ENCODE assay signal across 8 cellular contexts in genomic region chr19:17305211-17305516, GRCh38. TPM values are rescaled to one million over a fixed set of nuclear protein-coding genes. Genes with fewer than 3 reads are reported as not detected.
DNase-seq lines count a peak whose midpoint lies in the region; ATAC-seq, FAIRE-seq and TF ChIP-seq lines count a peak whose summit lies in the region.

No MANE protein-coding gene starts in this region.

- ATAC-seq in Right ventricle myocardium superior (ENCODE audit: poor library complexity) = no peak

- H3K4me1 ChIP-seq in right atrium auricular region (peaks cover 0 to 64% of the 10 kb centered on the region in 2 donors), mononuclear cell (ENCODE audit: insufficient read depth, low read length) (peaks cover 56% of the 10 kb centered on the region)

- peaks cover 63% of the 10 kb centered on the region for H3K4me1 Mint-ChIP-seq in brain

- H3K36me3 ChIP-seq in right atrium auricular region = no peaks in the 10 kb centered on the region

- H3K36me3 Mint-ChIP-seq in brain = peaks cover 18% of the 10 kb centered on the region

- TF ChIP-seq CTCF in right atrium auricular region (IDR thresholded peaks at IDR 0.05) (no peak), brain (conservative IDR thresholded peaks at IDR 0.05) (peak in 1 of 2 experiments; percentile 76), GM20000 (IDR thresholded peaks at IDR 0.05; ENCODE audit: extremely low read depth, missing control alignments) (no peak)

- peak overlapping the region; percentile 55 to 77 for H3K4me3 ChIP-seq in right atrium auricular region
- peak overlapping the region; percentile 56 for H3K4me3 ChIP-seq in mononuclear cell (ENCODE audit: low read length)

- H3K27ac Mint-ChIP-seq in brain = peak overlapping the region; percentile 87 to 97 (median 95)

- peaks cover 8% of the 10 kb centered on the region for H3K27me3 Mint-ChIP-seq in brain

- H3K9me3 ChIP-seq in right atrium auricular region (no peaks in the 10 kb centered on the region), mononuclear cell (ENCODE audit: low read depth, low read length) (no peaks in the 10 kb centered on the region)

- H3K27me3 ChIP-seq in right atrium auricular region = no peaks in the 10 kb centered on the region
- H3K27me3 ChIP-seq in mononuclear cell (ENCODE audit: insufficient read depth, low read length) = no peaks in the 10 kb centered on the region

- DNase-seq in right atrium auricular region (ENCODE audit: low spot score) (no peak), Right ventricle myocardium superior (no peak), urothelium cell line (ENCODE audit: low spot score) (no peak), GM20000 (ENCODE audit: low spot score) (no peak), GM12892 (ENCODE audit: insufficient read length) (no peak)
- no peak for DNase-seq in activated CD8-positive, alpha-beta memory T cell treated with anti-CD3 and anti-CD28 coated beads, Interleukin-2, amount 50 U/mL, for 4 hours

- peak overlapping the region; percentile 89 to 95 (median 93) for H3K4me3 Mint-ChIP-seq in brain

- no peak for TF ChIP-seq POLR2A in GM12892 (IDR thresholded peaks at IDR 0.05; ENCODE audit: low read depth, low read length)

- no peaks in the 10 kb centered on the region for H3K9me3 Mint-ChIP-seq in brain

- intact Hi-C loops in Right ventricle myocardium superior (cut with DNase I) = no loop called here

- H3K27ac ChIP-seq in right atrium auricular region = peak overlapping the region; percentile 91 to 96

- FAIRE-seq in urothelium cell line (lab: Jason Lieb, UNC) (peak; percentile 59), GM12892 (lab: Jason Lieb, UNC) (no peak)

RNA-seq across cellular contexts. Expression of gene MRPL34, which starts 0.5 kb away (rescaled TPM):
- 100 to 1,000 TPM; 203 to 254 TPM for total RNA-seq in right atrium auricular region
- 224 TPM for total RNA-seq in Right ventricle myocardium superior
- polyA plus RNA-seq in brain (ENCODE audit: insufficient read depth, low read depth, low replicate concordance) = 125 TPM
- total RNA-seq in mononuclear cell = 22.8 TPM
- polyA plus RNA-seq in GM12892 (2012; ENCODE audit: missing spikeins) = 50.8 TPM

RNA-seq across cellular contexts. Expression of gene ABHD8, which starts 1.9 kb away (rescaled TPM):
- total RNA-seq in right atrium auricular region (10 to 100 TPM; 11.8 to 15.8 TPM), Right ventricle myocardium superior (12.2 TPM), mononuclear cell (4.9 TPM)
- polyA plus RNA-seq in brain (ENCODE audit: insufficient read depth, low read depth, low replicate concordance) = 45.7 TPM
- 1.2 TPM for polyA plus RNA-seq in GM12892 (2012; ENCODE audit: missing spikeins)

RNA-seq across cellular contexts. Expression of gene DDA1, which starts 4.2 kb away (rescaled TPM):
- total RNA-seq in right atrium auricular region (10 to 100 TPM; 22.2 to 40.1 TPM), Right ventricle myocardium superior (27.4 TPM), mononuclear cell (13.7 TPM)
- polyA plus RNA-seq in brain (ENCODE audit: insufficient read depth, low read depth, low replicate concordance) = 61.4 TPM
- polyA plus RNA-seq in GM12892 (2012; ENCODE audit: missing spikeins) = 33.6 TPM

RNA-seq across cellular contexts. Expression of gene ANKLE1, which starts 23.5 kb away (rescaled TPM):
- under 1 TPM in 1 of 2 donors, not detected in 1; 0.51 TPM for total RNA-seq in right atrium auricular region
- 0.13 TPM for total RNA-seq in Right ventricle myocardium superior
- 0.42 TPM for polyA plus RNA-seq in brain (ENCODE audit: insufficient read depth, low read depth, low replicate concordance)
- total RNA-seq in mononuclear cell = 0.94 TPM
- polyA plus RNA-seq in GM12892 (2012; ENCODE audit: missing spikeins) = 6.0 TPM

RNA-seq across cellular contexts. Expression of gene ANO8, which starts 29.5 kb away (rescaled TPM):
- 1 to 10 TPM; 4.2 to 5.2 TPM for total RNA-seq in right atrium auricular region
- 8.3 TPM for total RNA-seq in Right ventricle myocardium superior
- polyA plus RNA-seq in brain (ENCODE audit: insufficient read depth, low read depth, low replicate concordance) = 14.9 TPM
- 5.5 TPM for total RNA-seq in mononuclear cell
- polyA plus RNA-seq in GM12892 (2012; ENCODE audit: missing spikeins) = 0.93 TPM
